ENCODE assay signal across 1 cellular context in genomic region chr17:80599546-80600305, GRCh38.
TF ChIP-seq lines count a peak whose summit lies in the region.

No MANE protein-coding gene starts in this region.

TF ChIP-seq in K562, 482 proteins besides CTCF, POLR2A, EP300 and RAD21 (continued from another document):
- TF ChIP-seq ZBTB49 (CRISPR knock-in tag; IDR thresholded peaks at IDR 0.05; ENCODE audit: borderline replicate concordance) (no peak), YY1 (IDR thresholded peaks at IDR 0.05; ENCODE audit: borderline replicate concordance in 1 of 3, control insufficient read depth in 1 of 3, extremely low read depth in 1 of 3, insufficient read depth in 3 of 3, insufficient read length in 1 of 3, insufficient replicate concordance in 2 of 3, low read depth in 1 of 3, low read length in 2 of 3) (no peak), RBFOX2 (IDR thresholded peaks at IDR 0.05; ENCODE audit: low read depth, low read length) (no peak), PCBP1 (IDR thresholded peaks at IDR 0.05; ENCODE audit: low read depth, low read length, poor library complexity, severe bottlenecking) (no peak), NR2F6 (CRISPR knock-in tag; IDR thresholded peaks at IDR 0.05) (no peak), ATF1 (CRISPR knock-in tag; IDR thresholded peaks at IDR 0.05) (no peak), ATF1 (tag; IDR thresholded peaks at IDR 0.05) (no peak), ZEB2 (IDR thresholded peaks at IDR 0.05) (no peak)
- TF ChIP-seq, protein P1, sequence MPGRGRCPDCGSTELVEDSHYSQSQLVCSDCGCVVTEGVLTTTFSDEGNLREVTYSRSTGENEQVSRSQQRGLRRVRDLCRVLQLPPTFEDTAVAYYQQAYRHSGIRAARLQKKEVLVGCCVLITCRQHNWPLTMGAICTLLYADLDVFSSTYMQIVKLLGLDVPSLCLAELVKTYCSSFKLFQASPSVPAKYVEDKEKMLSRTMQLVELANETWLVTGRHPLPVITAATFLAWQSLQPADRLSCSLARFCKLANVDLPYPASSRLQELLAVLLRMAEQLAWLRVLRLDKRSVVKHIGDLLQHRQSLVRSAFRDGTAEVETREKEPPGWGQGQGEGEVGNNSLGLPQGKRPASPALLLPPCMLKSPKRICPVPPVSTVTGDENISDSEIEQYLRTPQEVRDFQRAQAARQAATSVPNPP (IDR thresholded peaks at IDR 0.05; ENCODE audit: borderline replicate concordance, insufficient read depth, insufficient read length): no peak
